24 cellular contexts compared by ENCODE assay signal in genomic region chr1:19133360-19133759, GRCh38.
DNase-seq lines count a peak whose midpoint lies in the region; FAIRE-seq and TF ChIP-seq lines count a peak whose summit lies in the region.
"Had no signal": no experiment of that assay in that cellular context is flagged by ENCODE, and none has a peak within 500 bp of the region (broad histone marks: within the 10 kb centered on the region; RNA-seq: fewer than 3 reads in every experiment).

No MANE protein-coding gene starts in this region.

- H3K27ac ChIP-seq in HEK293 (ENCODE audit: extremely low read depth, low read depth, low read length), result no peak overlapping the region
- H3K27ac ChIP-seq: 22Rv1; A549; BLaER1 treated with 17β-estradiol and CSF1 and Interleukin-3, amounts not matched to agents 10 nM and 100 nM; C4-2B had no signal

- peak; percentile 41 for FAIRE-seq in colon (lab: Jason Lieb, UNC)
- FAIRE-seq: A549, D721Med, GM12878, GM12892, GM18507 had no signal

- no peak for DNase-seq in activated naive CD8-positive, alpha-beta T cell treated with anti-CD3 and anti-CD28 coated beads for 36 hours
- no peak for DNase-seq in activated T-helper 2 cell treated with anti-CD3 and anti-CD28 coated beads, Interferon-gamma antibody, Interleukin-2, Interleukin-4, amounts not matched to agents 10 μg/mL and 5 μg/mL and 100 μg/mL, durations not matched to agents 14 hours and 24 hours and 36 hours (ENCODE audit: low spot score)
- DNase-seq in DMS53 treated with DMSO at 0.1 percent for 48 hours (lab: John Stamatoyannopoulos, UW; ENCODE audit: unreplicated experiment), result no peak
- DNase-seq: AML-193; Caco-2; Calu3; CD4-positive, alpha-beta T cell; CD8-positive, alpha-beta T cell; DMS79; DND-41; EL; GDM1 had no signal

- peaks cover 74 to 96% of the 10 kb centered on the region in 2 experiments for H3K36me3 ChIP-seq in HEK293 (ENCODE audit: control insufficient read depth in 2 of 2, insufficient read depth in 1 of 2, low read length in 2 of 2)

- peak overlapping the region; percentile 3 for H3K27ac Mint-ChIP-seq in activated naive CD8-positive, alpha-beta T cell
- H3K27ac Mint-ChIP-seq in activated naive CD8-positive, alpha-beta T cell treated with anti-CD3 and anti-CD28 coated beads for 36 hours, result no peak overlapping the region
- no peak overlapping the region for H3K27ac Mint-ChIP-seq in activated T-helper 2 cell treated with anti-CD3 and anti-CD28 coated beads, Interferon-gamma antibody, Interleukin-2, Interleukin-4, amounts not matched to agents 10 μg/mL and 5 μg/mL and 100 μg/mL, durations not matched to agents 14 hours and 24 hours and 36 hours
- H3K27ac Mint-ChIP-seq: B cell; CD4-positive, alpha-beta T cell; CD8-positive, alpha-beta T cell had no signal

- H3K4me1 ChIP-seq in HEK293 (ENCODE audit: control insufficient read depth, insufficient read depth, low read length), result no peaks in the 10 kb centered on the region
- H3K4me1 ChIP-seq: A549, Caco-2 had no signal

- H3K36me3 Mint-ChIP-seq in activated naive CD8-positive, alpha-beta T cell, result peaks cover 36% of the 10 kb centered on the region
- H3K36me3 Mint-ChIP-seq in activated naive CD8-positive, alpha-beta T cell treated with anti-CD3 and anti-CD28 coated beads for 36 hours, result peaks cover 69% of the 10 kb centered on the region
- H3K36me3 Mint-ChIP-seq in activated T-helper 2 cell treated with anti-CD3 and anti-CD28 coated beads, Interferon-gamma antibody, Interleukin-2, Interleukin-4, amounts not matched to agents 10 μg/mL and 5 μg/mL and 100 μg/mL, durations not matched to agents 14 hours and 24 hours and 36 hours (ENCODE audit: low read depth), result peaks cover 93% of the 10 kb centered on the region

- no peaks in the 10 kb centered on the region for H3K27me3 Mint-ChIP-seq in activated naive CD8-positive, alpha-beta T cell
- H3K27me3 Mint-ChIP-seq in activated naive CD8-positive, alpha-beta T cell treated with anti-CD3 and anti-CD28 coated beads for 36 hours, result no peaks in the 10 kb centered on the region
- no peaks in the 10 kb centered on the region for H3K27me3 Mint-ChIP-seq in activated T-helper 2 cell treated with anti-CD3 and anti-CD28 coated beads, Interferon-gamma antibody, Interleukin-2, Interleukin-4, amounts not matched to agents 10 μg/mL and 5 μg/mL and 100 μg/mL, durations not matched to agents 14 hours and 24 hours and 36 hours (ENCODE audit: low read depth)
- H3K27me3 Mint-ChIP-seq: B cell; CD4-positive, alpha-beta T cell had no signal

- H3K9me3 Mint-ChIP-seq in activated naive CD8-positive, alpha-beta T cell (ENCODE audit: low read depth), result peaks cover 3% of the 10 kb centered on the region
- H3K9me3 Mint-ChIP-seq in activated naive CD8-positive, alpha-beta T cell treated with anti-CD3 and anti-CD28 coated beads for 36 hours, result peaks cover 8% of the 10 kb centered on the region
- peaks cover 24% of the 10 kb centered on the region for H3K9me3 Mint-ChIP-seq in activated T-helper 2 cell treated with anti-CD3 and anti-CD28 coated beads, Interferon-gamma antibody, Interleukin-2, Interleukin-4, amounts not matched to agents 10 μg/mL and 5 μg/mL and 100 μg/mL, durations not matched to agents 14 hours and 24 hours and 36 hours
- H3K9me3 Mint-ChIP-seq: CD4-positive, alpha-beta T cell had no signal

- CTCF ChIA-PET in HEK293 (lab: Yijun Ruan, JAX), result interaction anchor here (1.2 to 1.8 kb wide), 3 partner anchors 32 to 226 kb away, joined by 4 to 8 read pairs (median 6); no protein-coding TSS in a partner anchor

- intact Hi-C loops in activated T-helper 2 cell treated with anti-CD3 and anti-CD28 coated beads, Interferon-gamma antibody, Interleukin-2, Interleukin-4, amounts not matched to agents 10 μg/mL and 5 μg/mL and 100 μg/mL, durations not matched to agents 14 hours and 24 hours and 36 hours (cut with micrococcal nuclease), result no loop called here

- no peak overlapping the region for H3K4me3 ChIP-seq in HEK293 (ENCODE audit: low read depth, low read length)
- H3K4me3 ChIP-seq: A549, GM12878 had no signal

- no peaks in the 10 kb centered on the region for H3K9me3 ChIP-seq in HEK293 (ENCODE audit: control insufficient read depth, insufficient read depth, low read depth, low read length)
- H3K9me3 ChIP-seq: Caco-2 had no signal

- H3K4me3 Mint-ChIP-seq in activated naive CD8-positive, alpha-beta T cell, result no peak overlapping the region
- H3K4me3 Mint-ChIP-seq in activated naive CD8-positive, alpha-beta T cell treated with anti-CD3 and anti-CD28 coated beads for 36 hours, result no peak overlapping the region
- no peak overlapping the region for H3K4me3 Mint-ChIP-seq in activated T-helper 2 cell treated with anti-CD3 and anti-CD28 coated beads, Interferon-gamma antibody, Interleukin-2, Interleukin-4, amounts not matched to agents 10 μg/mL and 5 μg/mL and 100 μg/mL, durations not matched to agents 14 hours and 24 hours and 36 hours (ENCODE audit: low read depth)
- H3K4me3 Mint-ChIP-seq: B cell; CD4-positive, alpha-beta T cell; CD8-positive, alpha-beta T cell had no signal

- TF ChIP-seq CTCF in HEK293 (tag by site-specific recombination; IDR thresholded peaks at IDR 0.05), result no peak

- POLR2A ChIA-PET in HEK293 (lab: Yijun Ruan, JAX), result no interaction called here

- peaks cover 2% of the 10 kb centered on the region for H3K4me1 Mint-ChIP-seq in activated naive CD8-positive, alpha-beta T cell (ENCODE audit: low read depth)
- no peaks in the 10 kb centered on the region for H3K4me1 Mint-ChIP-seq in activated naive CD8-positive, alpha-beta T cell treated with anti-CD3 and anti-CD28 coated beads for 36 hours
- H3K4me1 Mint-ChIP-seq in activated T-helper 2 cell treated with anti-CD3 and anti-CD28 coated beads, Interferon-gamma antibody, Interleukin-2, Interleukin-4, amounts not matched to agents 10 μg/mL and 5 μg/mL and 100 μg/mL, durations not matched to agents 14 hours and 24 hours and 36 hours (ENCODE audit: low read depth), result peaks cover 8% of the 10 kb centered on the region
- H3K4me1 Mint-ChIP-seq: B cell had no signal

TF ChIP-seq in HEK293, 187 proteins besides CTCF, POLR2A, EP300 and RAD21:
- TF ChIP-seq SETDB1 (IDR thresholded peaks at IDR 0.05; ENCODE audit: insufficient read length, low read length) (peak; percentile 89), ZNF843 (tag by site-specific recombination; IDR thresholded peaks at IDR 0.05) (no peak)
